Comparison of ENCODE assay signal across 8 cellular contexts in genomic region chr5:160418561-160419457, GRCh38. TPM values are rescaled to one million over a fixed set of nuclear protein-coding genes. Genes with fewer than 3 reads are reported as not detected.
A peak's percentile ranks its signal among the peaks of the same experiment; 100 is the strongest.
DNase-seq lines count a peak whose midpoint lies in the region; ATAC-seq and TF ChIP-seq lines count a peak whose summit lies in the region.

TSS of gene SLU7 (minus strand) at chr5:160419081. CDS start at chr5:160415294, 3,787 bp downstream.

- H3K4me3 ChIP-seq in left ventricle myocardium inferior, result peak within 1 kb of the TSS; percentile 88
- H3K4me3 ChIP-seq in prostate gland, result peak within 1 kb of the TSS; percentile 75 to 89
- peak within 1 kb of the TSS; percentile 66 for H3K4me3 ChIP-seq in urinary bladder (ENCODE audit: low read depth, low read length)

- TF ChIP-seq CTCF in GM13977 (IDR thresholded peaks at IDR 0.05; ENCODE audit: extremely low read depth, insufficient read depth, missing control alignments), result no peak
- no peak for TF ChIP-seq CTCF in left ventricle myocardium inferior (IDR thresholded peaks at IDR 0.05; ENCODE audit: borderline replicate concordance)
- no peak for TF ChIP-seq CTCF in prostate gland (IDR thresholded peaks at IDR 0.05)

- no peaks in the 10 kb centered on the region for H3K9me3 ChIP-seq in left ventricle myocardium inferior (replicated peaks)
- H3K9me3 ChIP-seq in prostate gland, result no peaks in the 10 kb centered on the region

- H3K27ac Mint-ChIP-seq in T-helper 1 cell treated with Interleukin-12 subunit alpha and Interleukin-12 subunit beta and Interleukin-4 antibody, amounts not matched to agents 30 μg/mL and 1 μg/mL, for 36 hours, result peak within 1 kb of the TSS; percentile 97

- peaks cover 13% of the 10 kb centered on the region for H3K36me3 ChIP-seq in left ventricle myocardium inferior
- no peaks in the 10 kb centered on the region for H3K36me3 ChIP-seq in prostate gland
- H3K36me3 ChIP-seq in urinary bladder (ENCODE audit: insufficient read depth), result no peaks in the 10 kb centered on the region

- peak; percentile 66 for ATAC-seq in HG02884 (IDR thresholded peaks at IDR 0.05; ENCODE audit: unreplicated experiment)

- peaks cover 59% of the 10 kb centered on the region for H3K4me1 Mint-ChIP-seq in T-helper 1 cell treated with Interleukin-12 subunit alpha and Interleukin-12 subunit beta and Interleukin-4 antibody, amounts not matched to agents 30 μg/mL and 1 μg/mL, for 36 hours (ENCODE audit: low read depth)

- DNase-seq in GM13977 (ENCODE audit: low spot score) (peak; percentile 86), NCI-H1694 (lab: John Stamatoyannopoulos, UW) (peak; percentile 85), amniotic stem cell (lab: John Stamatoyannopoulos, UW) (peak; percentile 97), left ventricle myocardium inferior (peak; percentile 93), prostate gland (ENCODE audit: low spot score) (peak; percentile 92)

- WGBS in prostate gland, result under 1% methylated on average over 48 of the region's 48 CpGs
- WGBS in urinary bladder, result under 1% methylated on average over 48 of the region's 48 CpGs

- TF ChIP-seq POLR2A in prostate gland (IDR thresholded peaks at IDR 0.05), result peak; percentile 67

- no peaks in the 10 kb centered on the region for H3K27me3 ChIP-seq in left ventricle myocardium inferior (ENCODE audit: low read depth)
- no peaks in the 10 kb centered on the region for H3K27me3 ChIP-seq in prostate gland (replicated peaks; ENCODE audit: insufficient read depth)

- H3K9me3 Mint-ChIP-seq in T-helper 1 cell treated with Interleukin-12 subunit alpha and Interleukin-12 subunit beta and Interleukin-4 antibody, amounts not matched to agents 30 μg/mL and 1 μg/mL, for 36 hours, result no peaks in the 10 kb centered on the region

- H3K27me3 Mint-ChIP-seq in T-helper 1 cell treated with Interleukin-12 subunit alpha and Interleukin-12 subunit beta and Interleukin-4 antibody, amounts not matched to agents 30 μg/mL and 1 μg/mL, for 36 hours (ENCODE audit: low read depth), result no peaks in the 10 kb centered on the region

- H3K4me1 ChIP-seq in left ventricle myocardium inferior (peaks cover 46% of the 10 kb centered on the region), prostate gland (replicated peaks) (peaks cover 2% of the 10 kb centered on the region), urinary bladder (ENCODE audit: insufficient read depth) (no peaks in the 10 kb centered on the region)

- intact Hi-C loops in left ventricle myocardium inferior (cut with micrococcal nuclease), result no loop called here
- intact Hi-C loops in prostate gland (cut with DNase I), result loop anchor here (2.0 kb wide), 1 partner anchor 18 kb away; the partner anchor contains the start of gene FAM200C

- H3K27ac ChIP-seq in left ventricle myocardium inferior (replicated peaks) (peak within 1 kb of the TSS; percentile 91), prostate gland (peak within 1 kb of the TSS; percentile 86 to 88), urinary bladder (ENCODE audit: low read depth) (peak within 1 kb of the TSS; percentile 81)

- H3K36me3 Mint-ChIP-seq in T-helper 1 cell treated with Interleukin-12 subunit alpha and Interleukin-12 subunit beta and Interleukin-4 antibody, amounts not matched to agents 30 μg/mL and 1 μg/mL, for 36 hours (ENCODE audit: low read depth), result peaks cover 15% of the 10 kb centered on the region

- in situ Hi-C loops in GM13977 (cut with MboI; ENCODE audit: low pct_unique_long_range_greater_than_20kb, low sequenced_read_pairs, unreplicated experiment), result no loop called here

- peak within 1 kb of the TSS; percentile 97 for H3K4me3 Mint-ChIP-seq in T-helper 1 cell treated with Interleukin-12 subunit alpha and Interleukin-12 subunit beta and Interleukin-4 antibody, amounts not matched to agents 30 μg/mL and 1 μg/mL, for 36 hours

RNA-seq across cellular contexts. Expression of gene SLU7, which starts in this region (rescaled TPM):
- total RNA-seq in left ventricle myocardium inferior (56.2 TPM), prostate gland (10 to 100 TPM; 67.4 to 88.0 TPM), urinary bladder (39.7 TPM)
- polyA plus RNA-seq in urinary bladder, result 35.7 TPM

Comparison
In these comparisons a context has a peak if more than half of its experiments do, and no peak if none do; other contexts are left out.
1. Peak in every context shown above with its lines: DNase-seq, ATAC-seq, H3K4me3 ChIP-seq and H3K27ac ChIP-seq.